Comparison of ENCODE assay signal across 7 cellular contexts in the genomic region with DNA sequence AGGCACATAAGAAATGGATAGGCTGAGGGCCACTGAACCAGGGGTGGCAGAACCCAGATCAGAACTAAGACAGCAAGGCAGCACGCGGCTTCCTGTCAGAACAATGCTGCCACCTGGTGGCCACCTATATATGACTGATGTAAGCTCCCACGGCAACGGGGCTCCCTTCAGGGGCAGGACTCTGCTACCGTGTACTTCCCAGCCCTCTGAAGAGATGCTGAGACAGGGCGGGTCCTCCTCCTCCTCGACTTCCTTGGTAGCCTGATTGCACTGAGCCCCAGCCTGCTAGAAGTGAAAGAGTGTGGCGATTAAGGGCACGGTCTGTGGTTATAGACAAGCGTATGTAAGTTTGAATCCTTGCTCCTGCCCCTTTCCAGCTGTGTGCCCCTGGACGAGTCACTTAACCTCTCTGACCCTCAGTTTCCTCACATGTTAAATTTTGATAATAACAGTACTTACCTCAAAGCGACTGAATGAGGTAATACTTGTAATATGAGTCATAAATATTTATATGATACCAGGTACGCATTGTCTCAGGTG. TPM values are rescaled to one million over a fixed set of nuclear protein-coding genes. Genes with fewer than 3 reads are reported as not detected.
DNase-seq lines count a peak whose midpoint lies in the region; ATAC-seq, FAIRE-seq and TF ChIP-seq lines count a peak whose summit lies in the region.

No MANE protein-coding gene starts in this region.

- no peak overlapping the region for H3K4me3 ChIP-seq in right cardiac atrium (ENCODE audit: low read length)
- H3K4me3 ChIP-seq in gastrocnemius medialis, result no peak overlapping the region

- no peaks in the 10 kb centered on the region for H3K36me3 ChIP-seq in gastrocnemius medialis

- peak; percentile 76 for DNase-seq in GM18507 (ENCODE audit: extremely low spot score, insufficient read length, low read depth)
- DNase-seq in NCI-H1694 treated with DMSO at 0.1 percent for 48 hours (lab: John Stamatoyannopoulos, UW), result peak; percentile 75
- peak; percentile 74 to 89 (median 88) for DNase-seq in T-helper 1 cell
- DNase-seq in amniotic epithelial cell (ENCODE audit: low read depth), result peak; percentile 82
- DNase-seq in right cardiac atrium, result peak; percentile 89 to 95 (median 92)
- DNase-seq in gastrocnemius medialis, result peak; percentile 65 to 82

- H3K27ac ChIP-seq in right cardiac atrium (ENCODE audit: low read length) (no peak overlapping the region), gastrocnemius medialis (no peak overlapping the region)

- TF ChIP-seq POLR2A in gastrocnemius medialis (IDR thresholded peaks at IDR 0.05), result no peak

- H3K27me3 ChIP-seq in right cardiac atrium (ENCODE audit: control insufficient read depth, insufficient read depth), result no peaks in the 10 kb centered on the region
- H3K27me3 ChIP-seq in gastrocnemius medialis, result no peaks in the 10 kb centered on the region

- WGBS in right cardiac atrium, result 19% methylated on average over 13 of the region's 13 CpGs

- in situ Hi-C loops in gastrocnemius medialis (cut with MboI; ENCODE audit: low sequenced_read_pairs in 4 of 4), result no loop called here

- intact Hi-C loops in right cardiac atrium (cut with DNase I), result no loop called here
- intact Hi-C loops in gastrocnemius medialis (cut with DNase I; ENCODE audit: low total_unique reads), result loop anchor here (5.0 to 10.0 kb wide), 2 partner anchors 79 to 161 kb away; a partner anchor contains a TSS

- no peaks in the 10 kb centered on the region for H3K9me3 ChIP-seq in right cardiac atrium (ENCODE audit: control insufficient read depth, low read length)
- no peaks in the 10 kb centered on the region for H3K9me3 ChIP-seq in gastrocnemius medialis

- H3K4me1 ChIP-seq in right cardiac atrium (ENCODE audit: control insufficient read depth, insufficient read depth, low read length), result no peaks in the 10 kb centered on the region
- no peaks in the 10 kb centered on the region for H3K4me1 ChIP-seq in gastrocnemius medialis

- ATAC-seq in HG02885 (IDR thresholded peaks at IDR 0.05; ENCODE audit: poor library complexity, unreplicated experiment), result peak; percentile 90
- peak; percentile 87 to 89 for ATAC-seq in right cardiac atrium
- peak; percentile 86 to 94 for ATAC-seq in gastrocnemius medialis

- peak; percentile 77 to 91 (median 87) for TF ChIP-seq CTCF in gastrocnemius medialis (IDR thresholded peaks at IDR 0.05 in 4 of 5, conservative IDR thresholded peaks at IDR 0.05 in 1 of 5)

- FAIRE-seq in GM18507 (lab: Jason Lieb, UNC), result peak; percentile 89

RNA-seq across cellular contexts. Expression of a gene that starts 13.3 kb away (rescaled TPM):
- total RNA-seq in right cardiac atrium, result 1,000 to 10,000 TPM; 1,254 to 1,552 (median 1,386) TPM
- 1,870 TPM for polyA plus RNA-seq in right cardiac atrium
- total RNA-seq in gastrocnemius medialis, result 1,000 to 10,000 TPM; 1,865 to 2,215 (median 2,024) TPM

RNA-seq across cellular contexts. Expression of a gene that starts 23.5 kb away (rescaled TPM):
- total RNA-seq in right cardiac atrium, result 100 to 1,000 TPM; 222 to 331 (median 251) TPM
- polyA plus RNA-seq in right cardiac atrium, result 201 TPM
- total RNA-seq in gastrocnemius medialis, result 100 to 1,000 TPM; 123 to 291 (median 160) TPM
